Comparison of ENCODE assay signal across 16 cellular contexts in the genomic region with DNA sequence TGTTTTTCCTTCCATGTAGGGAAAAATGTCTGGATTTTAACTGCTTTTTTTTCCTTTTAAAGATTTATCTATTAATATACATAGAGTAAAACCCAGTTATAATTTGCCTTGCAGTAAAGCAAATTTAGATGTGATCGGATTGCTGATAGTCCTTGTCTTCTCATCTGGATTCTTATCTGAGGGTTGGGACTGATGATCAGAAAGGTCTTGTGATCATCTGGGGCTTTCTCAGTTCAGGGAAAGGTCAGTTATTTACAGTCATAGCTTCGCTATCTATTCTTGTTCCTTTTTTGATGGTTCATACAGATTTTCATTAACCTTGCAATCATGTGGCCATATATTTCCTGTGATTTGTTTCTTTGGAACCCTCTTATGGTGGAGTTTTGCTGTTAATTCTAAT.
DNase-seq lines count a peak whose midpoint lies in the region; ATAC-seq and TF ChIP-seq lines count a peak whose summit lies in the region.
"Had no signal": no experiment of that assay in that cellular context is flagged by ENCODE, and none has a peak within 500 bp of the region (broad histone marks: within the 10 kb centered on the region; RNA-seq: fewer than 3 reads in every experiment).

No MANE protein-coding gene starts in this region.

- no peaks in the 10 kb centered on the region for H3K9me2 ChIP-seq in HCT116 (ENCODE audit: insufficient read depth)

- H3K4me1 Mint-ChIP-seq in stimulated activated memory B cell treated with anti-CD40 and anti-IgM and Interleukin-4, amounts not matched to agents 10 μg/mL and 1 μg/mL and 100 μg/mL, for 72 hours = peaks cover 20% of the 10 kb centered on the region
- H3K4me1 Mint-ChIP-seq: naive B cell had no signal

- H3K4me3 Mint-ChIP-seq in stimulated activated memory B cell treated with anti-CD40 and anti-IgM and Interleukin-4, amounts not matched to agents 10 μg/mL and 1 μg/mL and 100 μg/mL, for 72 hours = no peak overlapping the region
- H3K4me3 Mint-ChIP-seq: H9, naive B cell had no signal

- RAD21 ChIA-PET in HCT116 (lab: Charles Lee; ENCODE audit: low non-redundant PET in 1 of 2, low total read pairs in 2 of 2, uncharacterized antibody in 2 of 2, unreplicated experiment in 2 of 2) = no interaction called here

- POLR2A ChIA-PET in HCT116 (lab: Charles Lee) = no interaction called here

- no peak overlapping the region for H3K27ac Mint-ChIP-seq in stimulated activated memory B cell treated with anti-CD40 and anti-IgM and Interleukin-4, amounts not matched to agents 10 μg/mL and 1 μg/mL and 100 μg/mL, for 72 hours
- H3K27ac Mint-ChIP-seq: H9, naive B cell had no signal

- CTCF ChIA-PET in HCT116 (lab: Charles Lee) = no interaction called here

- H3K9me3 Mint-ChIP-seq in stimulated activated memory B cell treated with anti-CD40 and anti-IgM and Interleukin-4, amounts not matched to agents 10 μg/mL and 1 μg/mL and 100 μg/mL, for 72 hours = peaks cover 5% of the 10 kb centered on the region
- H3K9me3 Mint-ChIP-seq: H9 had no signal

- no peak overlapping the region for H3K9ac ChIP-seq in HCT116 (ENCODE audit: low read length)

- no peak for TF ChIP-seq RAD21 in HCT116 (IDR thresholded peaks at IDR 0.05; ENCODE audit: low read depth)

- peak overlapping the region; percentile 2; the same call in 1 of the 2 replicates for H3K4me2 ChIP-seq in HCT116 (ENCODE audit: low read length)

- no peaks in the 10 kb centered on the region for H3K36me3 ChIP-seq in HCT116 (ENCODE audit: control insufficient read depth in 1 of 2, insufficient read depth in 2 of 2, low read length in 2 of 2)

- TF ChIP-seq CTCF in HCT116 (IDR thresholded peaks at IDR 0.05 in 2 of 3, conservative IDR thresholded peaks at IDR 0.05 in 1 of 3; ENCODE audit: borderline replicate concordance in 1 of 3, insufficient read depth in 1 of 3, low read depth in 2 of 3, low read length in 2 of 3) = no peak

- TF ChIP-seq POLR2A in HCT116 (IDR thresholded peaks at IDR 0.05; ENCODE audit: borderline replicate concordance, extremely low read depth, insufficient read depth, insufficient read length) = no peak

- H3K4me3 ChIP-seq in HCT116 (replicated peaks in 1 of 2; ENCODE audit: low read depth in 1 of 2, low read length in 2 of 2) = no peak overlapping the region
- H3K4me3 ChIP-seq: dorsolateral prefrontal cortex had no signal

- peaks cover 29 to 33% of the 10 kb centered on the region in 2 experiments for H3K4me1 ChIP-seq in HCT116 (ENCODE audit: control insufficient read depth in 1 of 2, insufficient read depth in 2 of 2, low read length in 2 of 2)

- DNase-seq in HCT116 (ENCODE audit: low read depth, low spot score) (no peak), SKM-1 (lab: John Stamatoyannopoulos, UW; ENCODE audit: unreplicated experiment) (no peak), COR-L47 (lab: John Stamatoyannopoulos, UW) (no peak)
- DNase-seq in stimulated activated naive CD8-positive, alpha-beta T cell treated with anti-CD3 and anti-CD28 coated beads, Interleukin-15, Interleukin-2, amounts not matched to agents 100 U/mL and 50 U/mL, for 24 hours = no peak
- no peak for DNase-seq in activated naive CD4-positive, alpha-beta T cell treated with anti-CD3 and anti-CD28 coated beads, Interleukin-2, amount 50 U/mL, for 16 hours
- DNase-seq: activated CD8-positive, alpha-beta memory T cell treated with anti-CD3 and anti-CD28 coated beads, Interleukin-2, amount 50 U/mL, for 4 hours; amniotic stem cell; dorsolateral prefrontal cortex; foreskin fibroblast; H9; naive B cell; NCI-H510A treated with DMSO at 0.1 percent for 48 hours; Right ventricle myocardium superior had no signal

- no TSS peak for BruUV-seq in HCT116 (replicated peaks; lab: Mats Ljungman, UMichigan)

- ATAC-seq in GM18868 (IDR thresholded peaks at IDR 0.05; ENCODE audit: unreplicated experiment) = peak; percentile 76
- no peak for ATAC-seq in HCT116
- peak; percentile 68 for ATAC-seq in HG03520 (IDR thresholded peaks at IDR 0.05; ENCODE audit: unreplicated experiment)
- peak; percentile 72 for ATAC-seq in stimulated activated memory B cell treated with anti-CD40 and anti-IgM and Interleukin-4, amounts not matched to agents 10 μg/mL and 1 μg/mL and 100 μg/mL, for 72 hours
- no peak for ATAC-seq in stimulated activated naive CD8-positive, alpha-beta T cell treated with anti-CD3 and anti-CD28 coated beads, Interleukin-15, Interleukin-2, amounts not matched to agents 100 U/mL and 50 U/mL, for 24 hours

- no peaks in the 10 kb centered on the region for H3K79me2 ChIP-seq in HCT116 (ENCODE audit: insufficient read depth, low read length)

- no peaks in the 10 kb centered on the region for H4K20me1 ChIP-seq in HCT116 (ENCODE audit: insufficient read depth)

- no peak overlapping the region for H2AFZ ChIP-seq in HCT116 (ENCODE audit: low read depth, low read length, poor library complexity, severe bottlenecking)

- H3K36me3 Mint-ChIP-seq in stimulated activated memory B cell treated with anti-CD40 and anti-IgM and Interleukin-4, amounts not matched to agents 10 μg/mL and 1 μg/mL and 100 μg/mL, for 72 hours = peaks cover 6% of the 10 kb centered on the region
- H3K36me3 Mint-ChIP-seq: naive B cell had no signal

- no peaks in the 10 kb centered on the region for H3K9me3 ChIP-seq in HCT116 (ENCODE audit: control insufficient read depth in 1 of 2, insufficient read depth in 1 of 2, low read depth in 1 of 2, low read length in 2 of 2)

- no peaks in the 10 kb centered on the region for H3K27me3 Mint-ChIP-seq in stimulated activated memory B cell treated with anti-CD40 and anti-IgM and Interleukin-4, amounts not matched to agents 10 μg/mL and 1 μg/mL and 100 μg/mL, for 72 hours
- H3K27me3 Mint-ChIP-seq: naive B cell had no signal

- no peak overlapping the region for H3K27ac ChIP-seq in HCT116 (ENCODE audit: low read depth, low read length)
- H3K27ac ChIP-seq: dorsolateral prefrontal cortex had no signal

- no peaks in the 10 kb centered on the region for H3K27me3 ChIP-seq in HCT116 (ENCODE audit: insufficient read depth, low read length)
- H3K27me3 ChIP-seq: dorsolateral prefrontal cortex had no signal

- intact Hi-C loops in HCT116 (cut with micrococcal nuclease) = no loop called here

TF ChIP-seq in HCT116, 20 proteins besides CTCF, POLR2A, EP300 and RAD21:
- TF ChIP-seq SP1 (IDR thresholded peaks at IDR 0.05; ENCODE audit: low read depth) = no peak
- TF ChIP-seq EZH2 (IDR thresholded peaks at IDR 0.05) = no peak
- TF ChIP-seq, protein P1, sequence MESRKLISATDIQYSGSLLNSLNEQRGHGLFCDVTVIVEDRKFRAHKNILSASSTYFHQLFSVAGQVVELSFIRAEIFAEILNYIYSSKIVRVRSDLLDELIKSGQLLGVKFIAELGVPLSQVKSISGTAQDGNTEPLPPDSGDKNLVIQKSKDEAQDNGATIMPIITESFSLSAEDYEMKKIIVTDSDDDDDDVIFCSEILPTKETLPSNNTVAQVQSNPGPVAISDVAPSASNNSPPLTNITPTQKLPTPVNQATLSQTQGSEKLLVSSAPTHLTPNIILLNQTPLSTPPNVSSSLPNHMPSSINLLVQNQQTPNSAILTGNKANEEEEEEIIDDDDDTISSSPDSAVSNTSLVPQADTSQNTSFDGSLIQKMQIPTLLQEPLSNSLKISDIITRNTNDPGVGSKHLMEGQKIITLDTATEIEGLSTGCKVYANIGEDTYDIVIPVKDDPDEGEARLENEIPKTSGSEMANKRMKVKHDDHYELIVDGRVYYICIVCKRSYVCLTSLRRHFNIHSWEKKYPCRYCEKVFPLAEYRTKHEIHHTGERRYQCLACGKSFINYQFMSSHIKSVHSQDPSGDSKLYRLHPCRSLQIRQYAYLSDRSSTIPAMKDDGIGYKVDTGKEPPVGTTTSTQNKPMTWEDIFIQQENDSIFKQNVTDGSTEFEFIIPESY (IDR thresholded peaks at IDR 0.05; ENCODE audit: extremely low read depth, insufficient replicate concordance, low read length) = no peak
- TF ChIP-seq POLR2AphosphoS5 (IDR thresholded peaks at IDR 0.05; ENCODE audit: low read depth, low read length) = no peak
- no peak for TF ChIP-seq CEBPB (IDR thresholded peaks at IDR 0.05; ENCODE audit: low read depth)
- no peak for TF ChIP-seq ZFX (IDR thresholded peaks at IDR 0.05)
- no peak for TF ChIP-seq YY1 (IDR thresholded peaks at IDR 0.05; ENCODE audit: extremely low read depth, insufficient replicate concordance, low read depth, low read length)
- no peak for TF ChIP-seq SRF (IDR thresholded peaks at IDR 0.05; ENCODE audit: low read depth)

Comparison
In these comparisons a context has a peak if more than half of its experiments do, and no peak if none do; other contexts are left out.
1. ATAC-seq: peak in GM18868 (single experiment), HG03520 (single experiment) and stimulated activated memory B cell treated with anti-CD40 and anti-IgM and Interleukin-4, amounts not matched to agents 10 μg/mL and 1 μg/mL and 100 μg/mL, for 72 hours (single experiment); none in HCT116 (single experiment) and stimulated activated naive CD8-positive, alpha-beta T cell treated with anti-CD3 and anti-CD28 coated beads, Interleukin-15, Interleukin-2, amounts not matched to agents 100 U/mL and 50 U/mL, for 24 hours (single experiment).